8 cellular contexts compared by ENCODE assay signal in the genomic region with DNA sequence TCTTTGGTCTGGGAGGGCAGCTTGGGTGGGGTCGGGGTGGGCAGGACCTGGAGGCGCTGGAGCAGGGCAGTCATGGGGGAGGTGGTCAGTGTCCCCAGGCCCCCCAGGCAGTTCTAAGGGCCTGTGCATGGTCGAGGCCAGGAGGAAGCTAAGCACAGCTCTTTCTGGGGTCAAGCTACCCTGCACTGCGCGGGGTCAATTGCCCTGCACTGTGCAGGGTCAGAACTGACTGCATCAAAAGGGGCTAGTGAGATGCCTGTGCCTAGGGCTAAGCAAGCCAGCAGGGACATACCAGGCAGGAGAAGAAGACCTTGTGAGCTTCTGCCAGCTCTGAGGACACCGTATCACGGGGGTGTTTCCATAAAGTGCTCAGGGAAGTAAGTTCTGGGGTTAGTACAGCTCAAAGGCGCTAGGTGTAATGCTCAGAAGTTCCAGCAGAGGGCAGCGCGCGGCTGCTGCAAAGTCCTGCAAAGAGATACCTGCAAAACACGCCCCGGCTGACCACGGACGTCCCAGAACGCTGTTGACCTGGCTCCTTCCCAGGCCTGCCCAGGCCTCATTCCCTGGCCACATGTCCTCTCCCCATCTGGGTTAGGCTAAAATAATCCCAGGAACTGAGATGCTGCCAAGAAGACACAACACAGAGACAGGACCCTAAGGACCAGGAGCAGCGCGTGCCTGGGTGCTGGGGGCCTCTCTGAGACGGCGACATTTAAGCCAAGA. TPM values are rescaled to one million over a fixed set of nuclear protein-coding genes. Genes with fewer than 3 reads are reported as not detected.
A peak's percentile ranks its signal among the peaks of the same experiment; 100 is the strongest.
DNase-seq lines count a peak whose midpoint lies in the region; ATAC-seq and TF ChIP-seq lines count a peak whose summit lies in the region.

No MANE protein-coding gene starts in this region.

- H3K27me3 ChIP-seq in AG04450 (ENCODE audit: control insufficient read depth, insufficient read depth, low read length), result peaks cover 14% of the 10 kb centered on the region
- H3K27me3 ChIP-seq in ovary, result no peaks in the 10 kb centered on the region
- H3K27me3 ChIP-seq in tibial artery, result no peaks in the 10 kb centered on the region

- no peak for TF ChIP-seq POLR2A in ovary (IDR thresholded peaks at IDR 0.05)

- H3K9me3 ChIP-seq in AG04450 (ENCODE audit: control insufficient read depth, insufficient read depth, low read length), result no peaks in the 10 kb centered on the region
- no peaks in the 10 kb centered on the region for H3K9me3 ChIP-seq in ovary
- H3K9me3 ChIP-seq in tibial artery, result no peaks in the 10 kb centered on the region

- CTCF ChIA-PET in AG04450 (lab: Charles Lee), result interaction anchor here (0.5 to 4.4 kb wide), 53 partner anchors 9 to 566 kb away, joined by 3 to 136 read pairs (median 4); a partner anchor contains a TSS

- TF ChIP-seq EP300 in ovary (IDR thresholded peaks at IDR 0.05), result no peak

- intact Hi-C loops in ovary (cut with DNase I) (loop anchor here (2.0 to 5.0 kb wide), 5 partner anchors 360 to 565 kb away; no protein-coding TSS in a partner anchor), tibial artery (cut with DNase I; ENCODE audit: low total_unique reads) (loop anchor here (2.0 to 10.0 kb wide), 3 partner anchors 193 to 553 kb away; no protein-coding TSS in a partner anchor)

- in situ Hi-C loops in SK-MEL-5 (cut with HindIII; ENCODE audit: low pct_unique_long_range_greater_than_20kb, low sequenced_read_pairs), result no loop called here

- H3K4me1 ChIP-seq in ovary (ENCODE audit: insufficient read depth) (peaks cover 3% of the 10 kb centered on the region), tibial artery (peaks cover 0 to 18% (median 13%) of the 10 kb centered on the region in 4 donors)

- H3K27ac ChIP-seq in AG04450 (ENCODE audit: low read depth, low read length), result no peak overlapping the region
- H3K27ac ChIP-seq in ovary, result peak overlapping the region; percentile 7 to 64
- H3K27ac ChIP-seq in tibial artery, result no peak overlapping the region

- 23 to 26% (median 25%) methylated on average over 20 of the region's 20 CpGs for WGBS in ovary, 3 donors

- POLR2A ChIA-PET in AG04450 (lab: Yijun Ruan, JAX), result no interaction called here

- peak; percentile 91 for TF ChIP-seq CTCF in AG04450 (IDR thresholded peaks at IDR 0.05; ENCODE audit: low read depth, low read length)
- peak; percentile 93 to 94 (median 94) for TF ChIP-seq CTCF in ovary (IDR thresholded peaks at IDR 0.05)
- TF ChIP-seq CTCF in tibial artery (IDR thresholded peaks at IDR 0.05), result peak; percentile 96 to 98

- no peak overlapping the region for H3K4me3 ChIP-seq in AG04450 (ENCODE audit: low read depth, low read length)
- no peak overlapping the region for H3K4me3 ChIP-seq in ovary
- H3K4me3 ChIP-seq in tibial artery, result no peak overlapping the region

- DNase-seq in AG04450 (ENCODE audit: low read depth, low spot score) (peak; percentile 33), HT1080 (ENCODE audit: low read depth) (peak; percentile 62), SK-MEL-5 (ENCODE audit: low read depth, low spot score) (peak; percentile 69), activated gamma-delta T cell treated with Interleukin-2 at 50 U/mL for 16 hours (peak; percentile 81), germinal center (ENCODE audit: low spot score) (peak; percentile 81), ovary (peak; percentile 92 to 95 (median 92)), tibial artery (peak; percentile 84 to 89)

- H3K36me3 ChIP-seq in ovary (no peaks in the 10 kb centered on the region), tibial artery (no peaks in the 10 kb centered on the region)

- peak; percentile 73 for ATAC-seq in GM18511 (IDR thresholded peaks at IDR 0.05; ENCODE audit: unreplicated experiment)

RNA-seq across cellular contexts. Expression of a gene that starts 18.8 kb away (rescaled TPM):
- polyA plus RNA-seq in AG04450 (2011; rRNA removed), result 3.6 and 5.4 TPM in 2 replicates
- 8.9 and 9.6 TPM in 2 replicates for polyA minus RNA-seq in AG04450 (2011; rRNA and poly(A)+ RNA removed)
- total RNA-seq in HT1080 (2014; rRNA removed; shearing (Covaris generic)), result 1.3 and 3.0 TPM in 2 replicates
- 0.88 and 1.4 TPM in 2 replicates for polyA plus RNA-seq in HT1080 (2015; cell fraction: cytosol; rRNA removed)
- polyA plus RNA-seq in HT1080 (2015; cell fraction: nucleus; rRNA removed), result 1.6 and 2.7 TPM in 2 replicates
- 7.1 and 8.0 TPM in 2 replicates for total RNA-seq in SK-MEL-5 (2014; rRNA removed; shearing (Covaris generic))
- polyA plus RNA-seq in SK-MEL-5 (2015; cell fraction: cytosol; rRNA removed), result 18.6 and 23.3 TPM in 2 replicates
- polyA plus RNA-seq in SK-MEL-5 (2015; cell fraction: nucleus; rRNA removed), result 12.6 and 13.5 TPM in 2 replicates
- 10 to 100 TPM; 22.2 to 55.4 (median 46.0) TPM for total RNA-seq in ovary
- polyA plus RNA-seq in ovary, result 10 to 100 TPM; 20.9 to 27.3 TPM

Comparison
In these comparisons a context has a peak if more than half of its experiments do, and no peak if none do; other contexts are left out.
1. DNase-seq: peak in every context shown above with its lines; median percentile 92 in ovary; 86 in tibial artery; 81 in activated gamma-delta T cell treated with Interleukin-2 at 50 U/mL for 16 hours; 81 in germinal center; 69 in SK-MEL-5; 62 in HT1080; 33 in AG04450.
2. H3K27ac ChIP-seq: peak in ovary (2 of 2); none in AG04450 (single experiment) and tibial artery (0 of 2).
3. Peak in every context shown above with its lines, with median percentiles within 50 percentile points of each other: CTCF ChIP-seq.